14 cellular contexts compared by ENCODE assay signal in genomic region chr10:127854769-127855583, GRCh38. TPM values are rescaled to one million over a fixed set of nuclear protein-coding genes. Genes with fewer than 3 reads are reported as not detected.
DNase-seq lines count a peak whose midpoint lies in the region; ATAC-seq and TF ChIP-seq lines count a peak whose summit lies in the region.
"Had no signal": no experiment of that assay in that cellular context is flagged by ENCODE, and none has a peak within 500 bp of the region (broad histone marks: within the 10 kb centered on the region; RNA-seq: fewer than 3 reads in every experiment).

No MANE protein-coding gene starts in this region.

- no peak overlapping the region for H3K27ac Mint-ChIP-seq in CD8-positive, alpha-beta memory T cell
- no peak overlapping the region for H3K27ac Mint-ChIP-seq in activated naive CD4-positive, alpha-beta T cell treated with anti-CD3 and anti-CD28 coated beads, Interleukin-2, amount 10 ng/mL, durations not matched to agents 7 days and 5 days
- H3K27ac Mint-ChIP-seq: T-helper 1 cell treated with Interleukin-12 subunit alpha and Interleukin-12 subunit beta and Interleukin-4 antibody, amounts not matched to agents 30 μg/mL and 1 μg/mL, for 36 hours had no signal

- H3K36me3 ChIP-seq in mucosa of descending colon (ENCODE audit: low read depth), result no peaks in the 10 kb centered on the region
- H3K36me3 ChIP-seq in CD8-positive, alpha-beta memory T cell (ENCODE audit: insufficient read depth, low read length), result no peaks in the 10 kb centered on the region

- no peaks in the 10 kb centered on the region for H3K9me3 ChIP-seq in mucosa of descending colon
- no peaks in the 10 kb centered on the region for H3K9me3 ChIP-seq in CD8-positive, alpha-beta memory T cell (ENCODE audit: low read length)

- intact Hi-C loops in mucosa of descending colon (cut with DNase I, micrococcal nuclease), result no loop called here

- H3K4me1 ChIP-seq in mucosa of descending colon (ENCODE audit: low read depth), result no peaks in the 10 kb centered on the region
- H3K4me1 ChIP-seq in CD8-positive, alpha-beta memory T cell (ENCODE audit: insufficient read depth, low read length), result no peaks in the 10 kb centered on the region

- peak; percentile 76 for ATAC-seq in GM18868 (IDR thresholded peaks at IDR 0.05; ENCODE audit: unreplicated experiment)
- ATAC-seq in GM21737 (IDR thresholded peaks at IDR 0.05; ENCODE audit: unreplicated experiment), result peak; percentile 79
- peak; percentile 52 for ATAC-seq in HG03439 (IDR thresholded peaks at IDR 0.05; ENCODE audit: unreplicated experiment)
- ATAC-seq in mucosa of descending colon, result peak; percentile 13

- H3K27ac ChIP-seq in CD8-positive, alpha-beta memory T cell (ENCODE audit: low read depth, low read length), result no peak overlapping the region

- no peaks in the 10 kb centered on the region for H3K36me3 Mint-ChIP-seq in CD8-positive, alpha-beta memory T cell
- no peaks in the 10 kb centered on the region for H3K36me3 Mint-ChIP-seq in activated naive CD4-positive, alpha-beta T cell treated with anti-CD3 and anti-CD28 coated beads, Interleukin-2, amount 10 ng/mL, durations not matched to agents 7 days and 5 days

- POLR2A ChIA-PET in CD8-positive, alpha-beta memory T cell (lab: Charles Lee), result no interaction called here

- no peaks in the 10 kb centered on the region for H3K9me3 Mint-ChIP-seq in CD8-positive, alpha-beta memory T cell
- no peaks in the 10 kb centered on the region for H3K9me3 Mint-ChIP-seq in activated naive CD4-positive, alpha-beta T cell treated with anti-CD3 and anti-CD28 coated beads, Interleukin-2, amount 10 ng/mL, durations not matched to agents 7 days and 5 days

- DNase-seq in mucosa of descending colon, result no peak
- DNase-seq in activated naive CD4-positive, alpha-beta T cell treated with Interleukin-2 at 50 U/mL for 16 hours, result no peak
- DNase-seq in CD8-positive, alpha-beta memory T cell, result no peak
- no peak for DNase-seq in activated naive CD4-positive, alpha-beta T cell treated with anti-CD3 and anti-CD28 coated beads, Interleukin-2, amount 10 ng/mL, durations not matched to agents 7 days and 5 days
- DNase-seq in NCI-H2029 (lab: John Stamatoyannopoulos, UW), result no peak
- DNase-seq: activated T-cell treated with anti-CD3 and anti-CD28 coated beads, Interleukin-2, amount 50 U/mL, for 1 hour; central memory CD4-positive, alpha-beta T cell had no signal

- no peak overlapping the region for H3K4me3 ChIP-seq in mucosa of descending colon
- no peak overlapping the region for H3K4me3 ChIP-seq in CD8-positive, alpha-beta memory T cell (ENCODE audit: low read length)
- H3K4me3 ChIP-seq: lung had no signal

- peaks cover 0 to 6% (median 0%) of the 10 kb centered on the region in 3 donors for H3K4me1 Mint-ChIP-seq in CD8-positive, alpha-beta memory T cell
- no peaks in the 10 kb centered on the region for H3K4me1 Mint-ChIP-seq in activated naive CD4-positive, alpha-beta T cell treated with anti-CD3 and anti-CD28 coated beads, Interleukin-2, amount 10 ng/mL, durations not matched to agents 7 days and 5 days

- peaks cover 4 to 14% of the 10 kb centered on the region in 2 donors for H3K27me3 Mint-ChIP-seq in CD8-positive, alpha-beta memory T cell
- H3K27me3 Mint-ChIP-seq in activated naive CD4-positive, alpha-beta T cell treated with anti-CD3 and anti-CD28 coated beads, Interleukin-2, amount 10 ng/mL, durations not matched to agents 7 days and 5 days, result peaks cover 4% of the 10 kb centered on the region

- CTCF ChIA-PET in CD8-positive, alpha-beta memory T cell (lab: Charles Lee), result interaction anchor here (0.7 to 1.0 kb wide), 4 partner anchors 7 to 98 kb away, joined by 3 read pairs; no protein-coding TSS in a partner anchor
- CTCF ChIA-PET in activated naive CD4-positive, alpha-beta T cell treated with anti-CD3 and anti-CD28 coated beads, Interleukin-2, amount 10 ng/mL, durations not matched to agents 7 days and 5 days (lab: Charles Lee), result interaction anchor here (0.5 to 2.8 kb wide), 13 partner anchors 9 to 290 kb away, joined by 3 to 28 read pairs (median 4); partner anchors contain the start of gene PTPRE

- no peak overlapping the region for H3K4me3 Mint-ChIP-seq in CD8-positive, alpha-beta memory T cell
- H3K4me3 Mint-ChIP-seq in activated naive CD4-positive, alpha-beta T cell treated with anti-CD3 and anti-CD28 coated beads, Interleukin-2, amount 10 ng/mL, durations not matched to agents 7 days and 5 days, result no peak overlapping the region
- H3K4me3 Mint-ChIP-seq: T-helper 1 cell treated with Interleukin-12 subunit alpha and Interleukin-12 subunit beta and Interleukin-4 antibody, amounts not matched to agents 30 μg/mL and 1 μg/mL, for 36 hours had no signal

- peaks cover 5% of the 10 kb centered on the region for H3K27me3 ChIP-seq in CD8-positive, alpha-beta memory T cell (ENCODE audit: insufficient read depth, low read length, poor library complexity, severe bottlenecking)

- TF ChIP-seq CTCF in mucosa of descending colon (IDR thresholded peaks at IDR 0.05), result no peak

RNA-seq across cellular contexts. Expression of gene CLRN3, which starts 37.8 kb away (rescaled TPM):
- total RNA-seq in mucosa of descending colon, result 100 to 1,000 TPM in 2 of 3 donors, 10 to 100 TPM in 1; 62.3 to 176 (median 121) TPM
- not detected for total RNA-seq in CD8-positive, alpha-beta memory T cell
- polyA plus RNA-seq in CD8-positive, alpha-beta memory T cell, result not detected
- total RNA-seq: frontal cortex, lung, right cardiac atrium had no signal
- polyA plus RNA-seq: right cardiac atrium had no signal

RNA-seq across cellular contexts. Expression of gene PTPRE, which starts 51.9 kb away (rescaled TPM):
- total RNA-seq in mucosa of descending colon, result 10 to 100 TPM; 28.8 to 33.6 (median 32.5) TPM
- total RNA-seq in CD8-positive, alpha-beta memory T cell, result 10 to 100 TPM; 25.2 to 29.5 TPM
- polyA plus RNA-seq in CD8-positive, alpha-beta memory T cell, result 26.0 TPM

Comparison
In these comparisons a context has a peak if more than half of its experiments do, and no peak if none do; other contexts are left out.
1. ATAC-seq: peak in every context shown above with its lines; median percentile 79 in GM21737; 76 in GM18868; 52 in HG03439; 13 in mucosa of descending colon.
2. RNA of gene CLRN3, which starts 37.8 kb away (total RNA-seq): 62.3 to 176 TPM in mucosa of descending colon; not detected in CD8-positive, alpha-beta memory T cell; every median in the first group is over 10 times any median in the second.